19 cellular contexts compared by ENCODE assay signal in the genomic region with DNA sequence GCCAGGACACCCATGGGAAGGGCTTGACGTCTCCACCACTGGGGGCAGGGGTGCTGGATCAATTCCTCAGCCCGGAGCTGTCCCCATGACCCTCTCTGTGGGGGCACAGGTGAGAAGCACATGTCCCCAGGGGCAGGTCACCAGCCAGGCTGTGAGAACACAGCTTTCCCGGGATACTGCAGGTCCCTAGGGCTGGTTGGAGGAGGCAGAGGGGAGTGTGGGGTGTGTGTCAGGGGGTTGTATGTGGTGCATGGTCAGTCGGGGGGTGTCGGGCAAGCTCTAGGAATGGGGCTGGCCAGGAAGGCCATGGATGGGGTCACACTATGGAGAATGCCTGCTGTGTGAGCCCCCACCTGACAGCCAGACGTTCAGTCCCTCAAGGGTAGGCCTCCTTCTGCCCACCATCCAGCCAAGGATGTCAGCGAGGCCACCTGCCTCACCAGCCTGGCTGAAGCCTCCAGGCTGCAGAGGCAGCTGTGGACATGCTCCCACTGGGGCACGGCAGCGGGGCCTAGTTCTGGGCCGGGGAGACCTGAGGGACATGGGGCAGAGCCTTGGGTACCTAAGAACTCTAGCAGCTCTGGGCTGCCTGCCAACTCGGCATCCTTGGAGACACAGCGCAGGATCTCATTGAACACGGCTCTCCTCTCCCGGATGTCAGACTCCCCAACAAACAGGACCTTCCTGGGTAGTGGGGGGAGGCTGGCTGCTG. TPM values are rescaled to one million over a fixed set of nuclear protein-coding genes. Genes with fewer than 3 reads are reported as not detected.
DNase-seq lines count a peak whose midpoint lies in the region; ATAC-seq and TF ChIP-seq lines count a peak whose summit lies in the region.
"Had no signal": no experiment of that assay in that cellular context is flagged by ENCODE, and none has a peak within 500 bp of the region (broad histone marks: within the 10 kb centered on the region; RNA-seq: fewer than 3 reads in every experiment).

No MANE protein-coding gene starts in this region.

- no peak overlapping the region for H3K18ac ChIP-seq in mesenchymal stem cell (ENCODE audit: low read depth in 1 of 2, low read length in 2 of 2)

- DNase-seq in RWPE1 (ENCODE audit: low spot score) = no peak
- DNase-seq in mesenchymal stem cell = no peak
- DNase-seq in tibial artery = peak in 1 of 2 donors; percentile 83
- DNase-seq in KG1 (lab: John Stamatoyannopoulos, UW) = no peak
- no peak for DNase-seq in foreskin melanocyte
- no peak for DNase-seq in iPS-NIHi11 (ENCODE audit: low spot score)
- DNase-seq: activated CD4-positive, CD25-positive, alpha-beta regulatory T cell; activated T-cell treated with anti-CD3 and anti-CD28 coated beads, Interleukin-2, amount 50 U/mL, for 72 hours; Caco-2; MV-4-11; NCI-H2081 treated with DMSO at 0.1 percent for 48 hours; retina; stimulated activated naive CD8-positive, alpha-beta T cell treated with anti-CD3 and anti-CD28 coated beads, Interleukin-15, amount 100 ng/mL, for 72 hours had no signal

- H2BK15ac ChIP-seq in mesenchymal stem cell (ENCODE audit: low read depth, poor library complexity, severe bottlenecking) = no peak overlapping the region

- CTCF ChIA-PET in RWPE1 (lab: Yijun Ruan, JAX) = interaction anchor here (0.7 to 3.3 kb wide), 5 partner anchors 192 to 1567 kb away, joined by 3 to 39 read pairs (median 8); partner anchors contain the start of gene RHOB

- H2AK5ac ChIP-seq in mesenchymal stem cell (ENCODE audit: low read length, severe bottlenecking) = peak overlapping the region; percentile 68

- H3K27ac ChIP-seq in RWPE1 (peak overlapping the region; percentile 77), esophagus (ENCODE audit: low read depth in 2 of 2, low read length in 1 of 2) (peak overlapping the region; percentile 60 to 85), mesenchymal stem cell (ENCODE audit: low read length, poor library complexity, severe bottlenecking) (no peak overlapping the region), tibial artery (peak overlapping the region; percentile 95 to 98)

- no peak overlapping the region for H3K23ac ChIP-seq in mesenchymal stem cell (ENCODE audit: low read length in 2 of 2)

- no peak for ATAC-seq in GM18867 (IDR thresholded peaks at IDR 0.05; ENCODE audit: unreplicated experiment)
- ATAC-seq: activated naive CD4-positive, alpha-beta T cell treated with anti-CD3 and anti-CD28 coated beads, Interleukin-2, amount 50 U/mL, for 72 hours; activated T-cell treated with anti-CD3 and anti-CD28 coated beads, Interleukin-2, amount 50 U/mL, for 72 hours; HCT116; stimulated activated naive CD8-positive, alpha-beta T cell treated with anti-CD3 and anti-CD28 coated beads, Interleukin-15, amount 100 ng/mL, for 72 hours had no signal

- peaks cover 22% of the 10 kb centered on the region for H3K79me1 ChIP-seq in mesenchymal stem cell (replicated peaks; ENCODE audit: low read length, poor library complexity, severe bottlenecking)

- no peak overlapping the region for H3K4ac ChIP-seq in mesenchymal stem cell (ENCODE audit: low read depth in 1 of 2, low read length in 2 of 2)

- H3K4me2 ChIP-seq in mesenchymal stem cell (ENCODE audit: low read length, poor library complexity, severe bottlenecking) = no peak overlapping the region

- peak overlapping the region; percentile 12 for H4K91ac ChIP-seq in mesenchymal stem cell (ENCODE audit: low read length)

- H3K27me3 ChIP-seq in esophagus (ENCODE audit: control insufficient read depth in 1 of 2, insufficient read depth in 2 of 2, low read length in 2 of 2) (no peaks in the 10 kb centered on the region), mesenchymal stem cell (ENCODE audit: control insufficient read depth in 1 of 2, insufficient read depth in 1 of 2, low read length in 2 of 2) (no peaks in the 10 kb centered on the region), tibial artery (no peaks in the 10 kb centered on the region)
- H3K27me3 ChIP-seq: breast epithelium had no signal

- H3K36me3 ChIP-seq in esophagus (ENCODE audit: control insufficient read depth in 2 of 2, insufficient read depth in 2 of 2, low read length in 1 of 2) (peaks cover 3 to 39% of the 10 kb centered on the region in 2 donors), mesenchymal stem cell (ENCODE audit: control insufficient read depth in 1 of 2, insufficient read depth in 2 of 2, low read depth in 1 of 2, low read length in 2 of 2) (peaks cover 67 to 85% of the 10 kb centered on the region in 2 experiments), tibial artery (peaks cover 21 to 62% (median 30%) of the 10 kb centered on the region in 3 donors)
- H3K36me3 ChIP-seq: breast epithelium had no signal

- H2BK12ac ChIP-seq in mesenchymal stem cell (ENCODE audit: low read length in 2 of 2) = no peak overlapping the region

- POLR2A ChIA-PET in RWPE1 (lab: Yijun Ruan, JAX; ENCODE audit: low non-redundant PET) = interaction anchor here (3.0 kb wide), 1 partner anchor 193 kb away, joined by 13 read pairs; the partner anchor contains the start of gene RHOB

- no peaks in the 10 kb centered on the region for H3K9me3 ChIP-seq in esophagus (ENCODE audit: control insufficient read depth in 2 of 2, insufficient read depth in 1 of 2, low read depth in 1 of 2, low read length in 1 of 2)
- H3K9me3 ChIP-seq in mesenchymal stem cell (ENCODE audit: control insufficient read depth, low read length) = no peaks in the 10 kb centered on the region
- no peaks in the 10 kb centered on the region for H3K9me3 ChIP-seq in tibial artery
- H3K9me3 ChIP-seq: breast epithelium, Caco-2 had no signal

- H3K14ac ChIP-seq in mesenchymal stem cell (ENCODE audit: low read length in 2 of 2) = no peak overlapping the region

- H2BK120ac ChIP-seq in mesenchymal stem cell (ENCODE audit: low read depth, low read length) = no peak overlapping the region

- no peak overlapping the region for H2BK5ac ChIP-seq in mesenchymal stem cell (ENCODE audit: low read depth, low read length, poor library complexity, severe bottlenecking)

- H2AFZ ChIP-seq in mesenchymal stem cell (ENCODE audit: low read depth, low read length) = no peak overlapping the region

- WGBS in esophagus, 2 donors = 82 to 84% methylated on average over 14 of the region's 14 CpGs
- WGBS in mesenchymal stem cell = 90% methylated on average over 14 of the region's 14 CpGs

- H3K4me1 ChIP-seq in esophagus (ENCODE audit: control insufficient read depth in 2 of 2, insufficient read depth in 2 of 2, low read length in 1 of 2) = peaks cover 0 to 7% of the 10 kb centered on the region in 2 donors
- peaks cover 31% of the 10 kb centered on the region for H3K4me1 ChIP-seq in mesenchymal stem cell (ENCODE audit: control insufficient read depth, insufficient read depth, low read depth, low read length)
- peaks cover 3 to 73% (median 53%) of the 10 kb centered on the region in 4 donors for H3K4me1 ChIP-seq in tibial artery
- H3K4me1 ChIP-seq: Caco-2 had no signal

- no peak for TF ChIP-seq CTCF in RWPE1 (conservative IDR thresholded peaks at IDR 0.05; ENCODE audit: low read depth)
- TF ChIP-seq CTCF in tibial artery (IDR thresholded peaks at IDR 0.05) = no peak

- H3K4me3 ChIP-seq in esophagus (ENCODE audit: low read depth in 1 of 2, low read length in 2 of 2) (no peak overlapping the region), mesenchymal stem cell (ENCODE audit: insufficient read depth in 1 of 2, low read depth in 1 of 2, low read length in 2 of 2) (no peak overlapping the region), tibial artery (no peak overlapping the region)
- H3K4me3 ChIP-seq: breast epithelium had no signal

- peak overlapping the region; percentile 66 for H3K9ac ChIP-seq in mesenchymal stem cell (ENCODE audit: low read length)

- peak overlapping the region; percentile 35 for H4K8ac ChIP-seq in mesenchymal stem cell (ENCODE audit: low read length)

- intact Hi-C loops in tibial artery (cut with DNase I; ENCODE audit: low total_unique reads) = no loop called here

RNA-seq across cellular contexts. Expression of gene HS1BP3, which starts 10.3 kb away (rescaled TPM):
- 10 to 100 TPM; 12.2 to 13.4 TPM for polyA plus RNA-seq in esophagus
- polyA plus RNA-seq in mesenchymal stem cell (2013, experiment 1 of 2) = 42.4 TPM
- 39.8 TPM for polyA plus RNA-seq in mesenchymal stem cell (2013, experiment 2 of 2)

RNA-seq across cellular contexts. Expression of gene GDF7, which starts 26.4 kb away (rescaled TPM):
- under 1 TPM; 0.56 to 0.59 TPM for polyA plus RNA-seq in esophagus
- polyA plus RNA-seq in mesenchymal stem cell (2013, experiment 1 of 2) = 0.23 TPM
- 0.25 TPM for polyA plus RNA-seq in mesenchymal stem cell (2013, experiment 2 of 2)
- polyA plus RNA-seq: fibroblast of lung had no signal
